Comparison of ENCODE assay signal across 7 cellular contexts in the genomic region with DNA sequence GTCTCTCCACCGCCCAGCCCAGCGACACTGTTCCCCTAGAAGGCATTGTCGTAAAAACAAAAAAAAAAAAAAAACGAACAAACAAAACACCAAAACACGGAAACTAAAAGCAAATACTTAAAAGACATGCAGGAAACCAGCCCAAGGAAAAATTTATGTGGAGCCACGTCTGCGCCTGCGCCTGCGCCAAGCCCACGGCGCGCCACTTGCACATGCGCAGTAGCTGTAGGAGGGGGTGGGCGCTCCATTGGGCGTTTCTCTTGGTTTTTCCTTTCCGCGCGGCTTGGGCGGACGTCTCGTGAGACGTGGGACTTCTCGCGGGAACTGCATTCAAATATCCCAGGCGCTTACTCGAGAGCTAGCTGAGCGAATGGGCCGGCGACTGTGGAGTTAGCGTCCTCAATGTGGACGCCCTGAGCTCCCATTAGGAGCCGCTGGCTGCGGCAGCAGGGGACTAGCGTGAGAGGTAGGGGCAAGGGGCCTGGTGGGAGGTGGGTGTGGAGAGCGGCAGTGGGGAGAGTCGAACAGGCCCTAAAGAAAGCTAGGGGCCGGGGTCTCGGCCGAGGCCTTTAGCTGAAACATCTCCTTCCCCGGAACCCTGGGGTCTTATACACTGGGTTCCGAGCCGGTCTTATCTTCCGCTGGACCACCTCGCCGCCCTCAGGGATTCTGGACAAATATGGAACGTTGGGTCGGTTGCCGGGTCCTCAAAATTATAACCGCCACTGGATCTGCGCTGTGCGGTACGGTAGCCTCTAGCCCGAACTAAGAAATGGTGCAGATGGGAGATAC.
DNase-seq lines count a peak whose midpoint lies in the region; ATAC-seq and TF ChIP-seq lines count a peak whose summit lies in the region.

A gene with protein sequence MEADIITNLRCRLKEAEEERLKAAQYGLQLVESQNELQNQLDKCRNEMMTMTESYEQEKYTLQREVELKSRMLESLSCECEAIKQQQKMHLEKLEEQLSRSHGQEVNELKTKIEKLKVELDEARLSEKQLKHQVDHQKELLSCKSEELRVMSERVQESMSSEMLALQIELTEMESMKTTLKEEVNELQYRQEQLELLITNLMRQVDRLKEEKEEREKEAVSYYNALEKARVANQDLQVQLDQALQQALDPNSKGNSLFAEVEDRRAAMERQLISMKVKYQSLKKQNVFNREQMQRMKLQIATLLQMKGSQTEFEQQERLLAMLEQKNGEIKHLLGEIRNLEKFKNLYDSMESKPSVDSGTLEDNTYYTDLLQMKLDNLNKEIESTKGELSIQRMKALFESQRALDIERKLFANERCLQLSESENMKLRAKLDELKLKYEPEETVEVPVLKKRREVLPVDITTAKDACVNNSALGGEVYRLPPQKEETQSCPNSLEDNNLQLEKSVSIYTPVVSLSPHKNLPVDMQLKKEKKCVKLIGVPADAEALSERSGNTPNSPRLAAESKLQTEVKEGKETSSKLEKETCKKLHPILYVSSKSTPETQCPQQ (plus strand): TSS at position 350 of the 792 bp plus-strand sequence. CDS start 4,644 bp downstream, outside the sequence.

- peak; percentile 93 to 94 for DNase-seq in NCI-H2081 (lab: John Stamatoyannopoulos, UW)
- DNase-seq in T1000 (lab: John Stamatoyannopoulos, UW): peak; percentile 92
- DNase-seq in astrocyte of the spinal cord (ENCODE audit: low read depth, low spot score): peak; percentile 97
- DNase-seq in hippocampal formation (lab: John Stamatoyannopoulos, UW): peak; percentile 85 to 89
- DNase-seq in retina: peak; percentile 97

- no peak for TF ChIP-seq CTCF in astrocyte of the spinal cord (IDR thresholded peaks at IDR 0.05; ENCODE audit: low read depth, low read length)

- H3K4me3 ChIP-seq in astrocyte of the spinal cord (ENCODE audit: low read depth, low read length): peak within 1 kb of the TSS; percentile 91

- in situ Hi-C loops in astrocyte of the spinal cord (cut with HindIII; ENCODE audit: low sequenced_read_pairs): no loop called here

- ATAC-seq in GM18508 (IDR thresholded peaks at IDR 0.05; ENCODE audit: insufficient read depth, unreplicated experiment): peak; percentile 71
- peak; percentile 88 for ATAC-seq in HG03025 (IDR thresholded peaks at IDR 0.05; ENCODE audit: low FRiP score, unreplicated experiment)

Comparison
In these comparisons a context has a peak if more than half of its experiments do, and no peak if none do; other contexts are left out.
1. Peak in every context shown above with its lines: DNase-seq, ATAC-seq and H3K4me3 ChIP-seq.